In the genomic region with DNA sequence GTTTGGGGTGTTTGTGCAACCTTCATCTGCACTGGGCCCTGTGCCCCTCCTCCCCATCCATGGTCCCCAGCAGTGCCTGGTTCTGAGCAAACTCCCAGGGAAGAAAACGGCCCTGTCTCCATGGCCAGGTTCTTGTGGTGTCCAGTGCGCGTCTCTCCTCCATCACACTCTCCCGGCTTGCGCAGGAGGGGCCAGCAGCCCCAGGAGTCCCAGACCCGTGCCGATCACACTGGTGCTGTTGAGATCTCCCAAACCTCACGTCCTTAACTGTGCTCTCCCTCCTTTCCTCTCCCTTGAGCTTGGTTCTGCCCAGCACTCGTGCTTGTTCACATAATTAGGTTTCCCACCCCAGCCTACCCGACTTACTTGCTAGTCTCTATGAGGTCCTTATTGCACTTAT, we compare ENCODE assay signal across 1 cellular context.
TF ChIP-seq lines count a peak whose summit lies in the region.

No MANE protein-coding gene starts in this region.

TF ChIP-seq in WTC11, 78 proteins besides CTCF, POLR2A, EP300 and RAD21 (continued from another document):
- TF ChIP-seq ELF4 (CRISPR knock-in tag; IDR thresholded peaks at IDR 0.05; ENCODE audit: low read depth), result no peak
- TF ChIP-seq, protein P1, sequence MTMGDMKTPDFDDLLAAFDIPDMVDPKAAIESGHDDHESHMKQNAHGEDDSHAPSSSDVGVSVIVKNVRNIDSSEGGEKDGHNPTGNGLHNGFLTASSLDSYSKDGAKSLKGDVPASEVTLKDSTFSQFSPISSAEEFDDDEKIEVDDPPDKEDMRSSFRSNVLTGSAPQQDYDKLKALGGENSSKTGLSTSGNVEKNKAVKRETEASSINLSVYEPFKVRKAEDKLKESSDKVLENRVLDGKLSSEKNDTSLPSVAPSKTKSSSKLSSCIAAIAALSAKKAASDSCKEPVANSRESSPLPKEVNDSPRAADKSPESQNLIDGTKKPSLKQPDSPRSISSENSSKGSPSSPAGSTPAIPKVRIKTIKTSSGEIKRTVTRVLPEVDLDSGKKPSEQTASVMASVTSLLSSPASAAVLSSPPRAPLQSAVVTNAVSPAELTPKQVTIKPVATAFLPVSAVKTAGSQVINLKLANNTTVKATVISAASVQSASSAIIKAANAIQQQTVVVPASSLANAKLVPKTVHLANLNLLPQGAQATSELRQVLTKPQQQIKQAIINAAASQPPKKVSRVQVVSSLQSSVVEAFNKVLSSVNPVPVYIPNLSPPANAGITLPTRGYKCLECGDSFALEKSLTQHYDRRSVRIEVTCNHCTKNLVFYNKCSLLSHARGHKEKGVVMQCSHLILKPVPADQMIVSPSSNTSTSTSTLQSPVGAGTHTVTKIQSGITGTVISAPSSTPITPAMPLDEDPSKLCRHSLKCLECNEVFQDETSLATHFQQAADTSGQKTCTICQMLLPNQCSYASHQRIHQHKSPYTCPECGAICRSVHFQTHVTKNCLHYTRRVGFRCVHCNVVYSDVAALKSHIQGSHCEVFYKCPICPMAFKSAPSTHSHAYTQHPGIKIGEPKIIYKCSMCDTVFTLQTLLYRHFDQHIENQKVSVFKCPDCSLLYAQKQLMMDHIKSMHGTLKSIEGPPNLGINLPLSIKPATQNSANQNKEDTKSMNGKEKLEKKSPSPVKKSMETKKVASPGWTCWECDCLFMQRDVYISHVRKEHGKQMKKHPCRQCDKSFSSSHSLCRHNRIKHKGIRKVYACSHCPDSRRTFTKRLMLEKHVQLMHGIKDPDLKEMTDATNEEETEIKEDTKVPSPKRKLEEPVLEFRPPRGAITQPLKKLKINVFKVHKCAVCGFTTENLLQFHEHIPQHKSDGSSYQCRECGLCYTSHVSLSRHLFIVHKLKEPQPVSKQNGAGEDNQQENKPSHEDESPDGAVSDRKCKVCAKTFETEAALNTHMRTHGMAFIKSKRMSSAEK (CRISPR knock-in tag; IDR thresholded peaks at IDR 0.05; ENCODE audit: borderline replicate concordance), result no peak
- TF ChIP-seq, protein P2, sequence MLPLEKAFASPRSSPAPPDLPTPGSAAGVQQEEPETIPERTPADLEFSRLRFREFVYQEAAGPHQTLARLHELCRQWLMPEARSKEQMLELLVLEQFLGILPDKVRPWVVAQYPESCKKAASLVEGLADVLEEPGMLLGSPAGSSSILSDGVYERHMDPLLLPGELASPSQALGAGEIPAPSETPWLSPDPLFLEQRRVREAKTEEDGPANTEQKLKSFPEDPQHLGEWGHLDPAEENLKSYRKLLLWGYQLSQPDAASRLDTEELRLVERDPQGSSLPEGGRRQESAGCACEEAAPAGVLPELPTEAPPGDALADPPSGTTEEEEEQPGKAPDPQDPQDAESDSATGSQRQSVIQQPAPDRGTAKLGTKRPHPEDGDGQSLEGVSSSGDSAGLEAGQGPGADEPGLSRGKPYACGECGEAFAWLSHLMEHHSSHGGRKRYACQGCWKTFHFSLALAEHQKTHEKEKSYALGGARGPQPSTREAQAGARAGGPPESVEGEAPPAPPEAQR (CRISPR knock-in tag; IDR thresholded peaks at IDR 0.05), result no peak
- TF ChIP-seq, protein P3, sequence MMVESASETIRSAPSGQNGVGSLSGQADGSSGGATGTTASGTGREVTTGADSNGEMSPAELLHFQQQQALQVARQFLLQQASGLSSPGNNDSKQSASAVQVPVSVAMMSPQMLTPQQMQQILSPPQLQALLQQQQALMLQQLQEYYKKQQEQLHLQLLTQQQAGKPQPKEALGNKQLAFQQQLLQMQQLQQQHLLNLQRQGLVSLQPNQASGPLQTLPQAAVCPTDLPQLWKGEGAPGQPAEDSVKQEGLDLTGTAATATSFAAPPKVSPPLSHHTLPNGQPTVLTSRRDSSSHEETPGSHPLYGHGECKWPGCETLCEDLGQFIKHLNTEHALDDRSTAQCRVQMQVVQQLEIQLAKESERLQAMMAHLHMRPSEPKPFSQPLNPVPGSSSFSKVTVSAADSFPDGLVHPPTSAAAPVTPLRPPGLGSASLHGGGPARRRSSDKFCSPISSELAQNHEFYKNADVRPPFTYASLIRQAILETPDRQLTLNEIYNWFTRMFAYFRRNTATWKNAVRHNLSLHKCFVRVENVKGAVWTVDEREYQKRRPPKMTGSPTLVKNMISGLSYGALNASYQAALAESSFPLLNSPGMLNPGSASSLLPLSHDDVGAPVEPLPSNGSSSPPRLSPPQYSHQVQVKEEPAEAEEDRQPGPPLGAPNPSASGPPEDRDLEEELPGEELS (CRISPR knock-in tag; IDR thresholded peaks at IDR 0.05), result no peak
- TF ChIP-seq, protein P4, sequence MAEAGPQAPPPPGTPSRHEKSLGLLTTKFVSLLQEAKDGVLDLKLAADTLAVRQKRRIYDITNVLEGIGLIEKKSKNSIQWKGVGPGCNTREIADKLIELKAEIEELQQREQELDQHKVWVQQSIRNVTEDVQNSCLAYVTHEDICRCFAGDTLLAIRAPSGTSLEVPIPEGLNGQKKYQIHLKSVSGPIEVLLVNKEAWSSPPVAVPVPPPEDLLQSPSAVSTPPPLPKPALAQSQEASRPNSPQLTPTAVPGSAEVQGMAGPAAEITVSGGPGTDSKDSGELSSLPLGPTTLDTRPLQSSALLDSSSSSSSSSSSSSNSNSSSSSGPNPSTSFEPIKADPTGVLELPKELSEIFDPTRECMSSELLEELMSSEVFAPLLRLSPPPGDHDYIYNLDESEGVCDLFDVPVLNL (CRISPR knock-in tag; IDR thresholded peaks at IDR 0.05; ENCODE audit: borderline replicate concordance, low read depth), result no peak
- TF ChIP-seq, protein P5, sequence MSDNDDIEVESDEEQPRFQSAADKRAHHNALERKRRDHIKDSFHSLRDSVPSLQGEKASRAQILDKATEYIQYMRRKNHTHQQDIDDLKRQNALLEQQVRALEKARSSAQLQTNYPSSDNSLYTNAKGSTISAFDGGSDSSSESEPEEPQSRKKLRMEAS (CRISPR knock-in tag; IDR thresholded peaks at IDR 0.05), result no peak
